ENCODE assay signal across 1 cellular context in the genomic region with DNA sequence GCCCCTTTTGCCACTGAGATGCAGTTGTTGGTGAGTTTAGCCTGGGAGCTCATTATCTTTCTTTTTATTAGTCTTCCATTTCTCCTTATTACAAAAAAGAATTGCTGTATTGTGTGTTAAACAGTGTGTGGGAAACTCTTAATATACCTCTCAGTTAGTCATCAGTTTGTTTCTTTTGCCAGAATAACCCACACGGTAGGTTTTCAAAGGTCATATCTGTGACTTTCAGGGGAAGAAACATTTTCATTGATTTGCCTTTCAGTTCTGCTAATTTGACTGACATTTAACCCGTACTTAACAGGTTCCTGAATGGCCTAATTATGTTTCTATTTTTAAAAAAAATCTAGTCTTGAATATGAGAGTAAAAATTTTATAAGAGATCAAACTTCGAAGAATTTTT.
TF ChIP-seq lines count a peak whose summit lies in the region.

No MANE protein-coding gene starts in this region.

TF ChIP-seq in GM23338, 12 proteins besides CTCF, POLR2A, EP300 and RAD21 (continued from another document):
- no peak for TF ChIP-seq ZNF462 (CRISPR knock-in tag; IDR thresholded peaks at IDR 0.05)
- no peak for TF ChIP-seq STAT1 (IDR thresholded peaks at IDR 0.05; ENCODE audit: unreplicated experiment)
- TF ChIP-seq, protein P1, sequence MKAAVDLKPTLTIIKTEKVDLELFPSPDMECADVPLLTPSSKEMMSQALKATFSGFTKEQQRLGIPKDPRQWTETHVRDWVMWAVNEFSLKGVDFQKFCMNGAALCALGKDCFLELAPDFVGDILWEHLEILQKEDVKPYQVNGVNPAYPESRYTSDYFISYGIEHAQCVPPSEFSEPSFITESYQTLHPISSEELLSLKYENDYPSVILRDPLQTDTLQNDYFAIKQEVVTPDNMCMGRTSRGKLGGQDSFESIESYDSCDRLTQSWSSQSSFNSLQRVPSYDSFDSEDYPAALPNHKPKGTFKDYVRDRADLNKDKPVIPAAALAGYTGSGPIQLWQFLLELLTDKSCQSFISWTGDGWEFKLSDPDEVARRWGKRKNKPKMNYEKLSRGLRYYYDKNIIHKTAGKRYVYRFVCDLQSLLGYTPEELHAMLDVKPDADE (IDR thresholded peaks at IDR 0.05) = no peak
